ENCODE assay signal across 18 cellular contexts in genomic region chr6:30705620-30706019, GRCh38.
"Had no signal": no experiment of that assay in that cellular context is flagged by ENCODE, and none has a peak within 500 bp of the region (broad histone marks: within the 10 kb centered on the region; RNA-seq: fewer than 3 reads in every experiment).

No MANE protein-coding gene starts in this region.

- H3K4me1 Mint-ChIP-seq: activated naive CD8-positive, alpha-beta T cell treated with anti-CD3 and anti-CD28 coated beads, Interleukin-2, amount 50 U/mL, for 24 hours; brain had no signal

- H3K4me1 ChIP-seq: colonic mucosa, prostate gland had no signal

- H3K9me3 Mint-ChIP-seq: activated naive CD8-positive, alpha-beta T cell treated with anti-CD3 and anti-CD28 coated beads, Interleukin-2, amount 50 U/mL, for 24 hours; brain; immature natural killer cell; natural killer cell; stimulated activated naive B cell treated with anti-CD40 and anti-IgM and Interleukin-4, amounts not matched to agents 10 μg/mL and 1 μg/mL and 100 μg/mL, for 72 hours had no signal

- H3K4me3 Mint-ChIP-seq: activated naive CD8-positive, alpha-beta T cell treated with anti-CD3 and anti-CD28 coated beads, Interleukin-2, amount 50 U/mL, for 24 hours; brain; immature natural killer cell; natural killer cell; stimulated activated naive B cell treated with anti-CD40 and anti-IgM and Interleukin-4, amounts not matched to agents 10 μg/mL and 1 μg/mL and 100 μg/mL, for 72 hours had no signal

- H3K27ac ChIP-seq: colonic mucosa, prostate gland, right lobe of liver had no signal

- H3K9me3 ChIP-seq: colonic mucosa, prostate gland, right lobe of liver had no signal

- H3K27me3 Mint-ChIP-seq: activated naive CD8-positive, alpha-beta T cell treated with anti-CD3 and anti-CD28 coated beads, Interleukin-2, amount 50 U/mL, for 24 hours; stimulated activated naive B cell treated with anti-CD40 and anti-IgM and Interleukin-4, amounts not matched to agents 10 μg/mL and 1 μg/mL and 100 μg/mL, for 72 hours had no signal

- DNase-seq: activated CD4-positive, alpha-beta T cell treated with anti-CD3 and anti-CD28 coated beads, Interleukin-2, amount 50 U/mL, for 1 hour; activated naive CD4-positive, alpha-beta T cell treated with Interleukin-2 at 50 U/mL for 16 hours; activated naive CD8-positive, alpha-beta T cell treated with anti-CD3 and anti-CD28 coated beads, Interleukin-2, amount 50 U/mL, for 24 hours; anterior cingulate cortex; central memory CD4-positive, alpha-beta T cell; colonic mucosa; erythroblast; foreskin melanocyte; immature natural killer cell; natural killer cell; stimulated activated CD4-positive, alpha-beta T cell treated with anti-CD3 and anti-CD28 coated beads, Interleukin-4, amount 100 ng/mL, for 24 hours; stimulated activated naive B cell treated with anti-CD40 and anti-IgM and Interleukin-4, amounts not matched to agents 10 μg/mL and 1 μg/mL and 100 μg/mL, for 72 hours; T-helper 1 cell; T1000 had no signal

- H3K27me3 ChIP-seq: colonic mucosa, right lobe of liver had no signal

- H3K27ac Mint-ChIP-seq: activated naive CD8-positive, alpha-beta T cell treated with anti-CD3 and anti-CD28 coated beads, Interleukin-2, amount 50 U/mL, for 24 hours; stimulated activated naive B cell treated with anti-CD40 and anti-IgM and Interleukin-4, amounts not matched to agents 10 μg/mL and 1 μg/mL and 100 μg/mL, for 72 hours had no signal

- H3K4me3 ChIP-seq: colonic mucosa, prostate gland, right lobe of liver, smooth muscle cell had no signal

- H3K36me3 ChIP-seq: colonic mucosa, prostate gland, right lobe of liver had no signal

- ATAC-seq: activated naive CD8-positive, alpha-beta T cell treated with anti-CD3 and anti-CD28 coated beads, Interleukin-2, amount 50 U/mL, for 24 hours; natural killer cell; right lobe of liver; stimulated activated naive B cell treated with anti-CD40 and anti-IgM and Interleukin-4, amounts not matched to agents 10 μg/mL and 1 μg/mL and 100 μg/mL, for 72 hours had no signal
